1 cellular context compared by ENCODE assay signal in the genomic region with DNA sequence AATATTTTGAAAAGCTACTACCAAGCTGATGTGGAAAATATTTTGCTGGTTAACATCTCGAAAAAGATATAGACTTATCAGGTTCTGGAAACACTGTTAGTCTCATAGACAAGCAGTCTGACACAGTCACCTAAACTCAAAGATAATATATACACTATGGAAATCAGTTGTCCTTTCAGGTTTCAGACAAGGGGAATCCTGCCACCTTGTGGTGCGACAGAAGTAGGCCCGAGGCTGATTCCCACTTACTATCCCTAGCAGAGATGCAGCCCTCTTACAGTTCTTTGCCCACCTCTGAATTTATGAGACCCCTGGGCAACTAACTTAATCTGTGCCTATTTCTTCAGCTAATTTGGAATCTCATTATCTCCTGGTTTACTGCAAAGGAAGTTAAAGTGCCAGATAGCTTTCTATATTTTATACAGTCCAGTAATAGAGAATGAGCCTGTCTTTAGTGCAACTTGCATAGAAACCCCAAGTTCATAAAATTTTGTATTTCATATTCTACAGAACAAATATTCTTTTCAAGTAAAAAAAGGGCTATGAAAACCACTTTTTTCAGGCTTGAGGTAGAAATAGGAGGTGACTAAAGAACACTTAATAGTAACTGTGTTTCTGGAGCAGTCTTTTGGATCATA.
TF ChIP-seq lines count a peak whose summit lies in the region.

No MANE protein-coding gene starts in this region.

TF ChIP-seq in H1, 55 proteins besides CTCF, POLR2A, EP300 and RAD21:
- TF ChIP-seq, protein P1, sequence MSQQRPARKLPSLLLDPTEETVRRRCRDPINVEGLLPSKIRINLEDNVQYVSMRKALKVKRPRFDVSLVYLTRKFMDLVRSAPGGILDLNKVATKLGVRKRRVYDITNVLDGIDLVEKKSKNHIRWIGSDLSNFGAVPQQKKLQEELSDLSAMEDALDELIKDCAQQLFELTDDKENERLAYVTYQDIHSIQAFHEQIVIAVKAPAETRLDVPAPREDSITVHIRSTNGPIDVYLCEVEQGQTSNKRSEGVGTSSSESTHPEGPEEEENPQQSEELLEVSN (IDR thresholded peaks at IDR 0.05), result no peak
- TF ChIP-seq TBP (IDR thresholded peaks at IDR 0.05; ENCODE audit: low read depth, low read length), result no peak
- TF ChIP-seq SAP30 (IDR thresholded peaks at IDR 0.05; ENCODE audit: insufficient read depth, insufficient replicate concordance, low read length), result no peak
- TF ChIP-seq, protein P2, sequence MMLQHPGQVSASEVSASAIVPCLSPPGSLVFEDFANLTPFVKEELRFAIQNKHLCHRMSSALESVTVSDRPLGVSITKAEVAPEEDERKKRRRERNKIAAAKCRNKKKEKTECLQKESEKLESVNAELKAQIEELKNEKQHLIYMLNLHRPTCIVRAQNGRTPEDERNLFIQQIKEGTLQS (IDR thresholded peaks at IDR 0.05; ENCODE audit: insufficient read depth, low read depth, low read length), result no peak
- no peak for TF ChIP-seq ZNF274 (IDR thresholded peaks at IDR 0.05; ENCODE audit: borderline replicate concordance, extremely low read depth, low read length)
- TF ChIP-seq BACH1 (IDR thresholded peaks at IDR 0.05; ENCODE audit: low read length), result no peak
